ENCODE assay signal across 19 cellular contexts in the genomic region with DNA sequence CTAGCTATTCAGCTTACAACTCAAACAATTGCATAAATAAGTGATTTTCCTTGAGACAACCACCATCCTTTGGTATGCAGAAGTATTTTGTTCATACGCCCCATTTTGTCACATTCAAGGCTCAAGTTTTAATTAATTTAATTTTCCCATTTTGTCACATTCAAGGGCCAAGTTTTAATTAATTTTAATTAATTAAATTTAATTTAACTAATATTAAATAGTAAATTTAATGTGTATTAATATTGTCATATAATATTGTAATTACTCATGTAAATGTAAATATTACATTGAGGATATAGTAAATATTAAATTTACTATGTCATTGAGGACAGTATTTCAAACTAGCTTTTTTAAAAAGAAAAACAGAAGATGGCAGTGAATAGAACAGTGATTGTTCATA.
DNase-seq lines count a peak whose midpoint lies in the region; ATAC-seq, FAIRE-seq and TF ChIP-seq lines count a peak whose summit lies in the region.
"Had no signal": no experiment of that assay in that cellular context is flagged by ENCODE, and none has a peak within 500 bp of the region (broad histone marks: within the 10 kb centered on the region; RNA-seq: fewer than 3 reads in every experiment).

No MANE protein-coding gene starts in this region.

- no peak overlapping the region for H3K4me3 Mint-ChIP-seq in WTC11
- H3K4me3 Mint-ChIP-seq: CD4-positive, alpha-beta memory T cell had no signal

- in situ Hi-C loops in brain microvascular endothelial cell (cut with HindIII; ENCODE audit: low pct_ligation_motif_present, low sequenced_read_pairs): no loop called here

- TF ChIP-seq CTCF in WTC11 (IDR thresholded peaks at IDR 0.05) (no peak), brain microvascular endothelial cell (IDR thresholded peaks at IDR 0.05; ENCODE audit: low read depth, low read length, missing control alignments) (no peak)

- H3K9me3 Mint-ChIP-seq in WTC11: no peaks in the 10 kb centered on the region

- H3K27ac ChIP-seq in small intestine (ENCODE audit: low read depth in 1 of 2, low read length in 1 of 2): no peak overlapping the region
- no peak overlapping the region for H3K27ac ChIP-seq in brain microvascular endothelial cell
- H3K27ac ChIP-seq: GM23248 had no signal

- H3K36me3 ChIP-seq in small intestine (ENCODE audit: control insufficient read depth in 2 of 2, insufficient read depth in 2 of 2, low read length in 2 of 2): no peaks in the 10 kb centered on the region
- H3K36me3 ChIP-seq in brain microvascular endothelial cell (replicated peaks): no peaks in the 10 kb centered on the region

- H3K27me3 ChIP-seq in small intestine (ENCODE audit: control insufficient read depth in 2 of 2, insufficient read depth in 2 of 2, low read length in 2 of 2) (no peaks in the 10 kb centered on the region), brain microvascular endothelial cell (replicated peaks) (no peaks in the 10 kb centered on the region)

- H3K4me3 ChIP-seq in small intestine (ENCODE audit: low read depth in 1 of 2, low read length in 2 of 2): no peak overlapping the region
- no peak overlapping the region for H3K4me3 ChIP-seq in brain microvascular endothelial cell (ENCODE audit: low read depth, low read length)
- H3K4me3 ChIP-seq: GM23248 had no signal

- no peaks in the 10 kb centered on the region for H3K4me1 Mint-ChIP-seq in WTC11
- H3K4me1 Mint-ChIP-seq: CD4-positive, alpha-beta memory T cell had no signal

- POLR2A ChIA-PET in WTC11 (lab: Charles Lee): no interaction called here

- ATAC-seq in WTC11: no peak
- no peak for ATAC-seq in GM19395 (IDR thresholded peaks at IDR 0.05; ENCODE audit: unreplicated experiment)

- FAIRE-seq in G401.6 (lab: Jason Lieb, UNC): peak; percentile 83
- peak; percentile 76 for FAIRE-seq in islet of Langerhans (lab: Jason Lieb, UNC)
- FAIRE-seq in small intestine (lab: Jason Lieb, UNC): peak; percentile 55
- FAIRE-seq: GM12892, H1 had no signal

- H3K9me3 ChIP-seq in small intestine (ENCODE audit: control insufficient read depth, low read depth): no peaks in the 10 kb centered on the region

- 98% methylated on average over 1 of the region's 1 CpG for WGBS in small intestine, 3 donors

- DNase-seq in WTC11 (ENCODE audit: low spot score) (no peak), small intestine (no peak), brain microvascular endothelial cell (no peak), NCI-H2227 (lab: John Stamatoyannopoulos, UW; ENCODE audit: unreplicated experiment) (no peak)
- DNase-seq: 8988T; C1 segment of cervical spinal cord; Calu3; CD4-positive, alpha-beta memory T cell; COR-L47; DMS53; DMS79 treated with DMSO at 0.1 percent for 48 hours; GM23248; H7; HCEC 1CT had no signal

- CTCF ChIA-PET in WTC11 (lab: Charles Lee): no interaction called here

- H3K27me3 Mint-ChIP-seq in WTC11 (ENCODE audit: low read depth): no peaks in the 10 kb centered on the region
- H3K27me3 Mint-ChIP-seq: CD4-positive, alpha-beta memory T cell had no signal

- H3K36me3 Mint-ChIP-seq in WTC11: no peaks in the 10 kb centered on the region

- no peaks in the 10 kb centered on the region for H3K4me1 ChIP-seq in small intestine (ENCODE audit: control insufficient read depth in 2 of 2, insufficient read depth in 1 of 2, low read depth in 1 of 2, low read length in 1 of 2)

- H3K27ac Mint-ChIP-seq in WTC11: no peak overlapping the region
- H3K27ac Mint-ChIP-seq: CD4-positive, alpha-beta memory T cell had no signal

TF ChIP-seq in WTC11, 78 proteins besides CTCF, POLR2A, EP300 and RAD21:
- peak; percentile 97 for TF ChIP-seq HMGA2 (CRISPR knock-in tag; IDR thresholded peaks at IDR 0.05)
- no peak for TF ChIP-seq ZNF121 (CRISPR knock-in tag; IDR thresholded peaks at IDR 0.05)
- TF ChIP-seq, protein P1, sequence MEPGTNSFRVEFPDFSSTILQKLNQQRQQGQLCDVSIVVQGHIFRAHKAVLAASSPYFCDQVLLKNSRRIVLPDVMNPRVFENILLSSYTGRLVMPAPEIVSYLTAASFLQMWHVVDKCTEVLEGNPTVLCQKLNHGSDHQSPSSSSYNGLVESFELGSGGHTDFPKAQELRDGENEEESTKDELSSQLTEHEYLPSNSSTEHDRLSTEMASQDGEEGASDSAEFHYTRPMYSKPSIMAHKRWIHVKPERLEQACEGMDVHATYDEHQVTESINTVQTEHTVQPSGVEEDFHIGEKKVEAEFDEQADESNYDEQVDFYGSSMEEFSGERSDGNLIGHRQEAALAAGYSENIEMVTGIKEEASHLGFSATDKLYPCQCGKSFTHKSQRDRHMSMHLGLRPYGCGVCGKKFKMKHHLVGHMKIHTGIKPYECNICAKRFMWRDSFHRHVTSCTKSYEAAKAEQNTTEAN (CRISPR knock-in tag; IDR thresholded peaks at IDR 0.05): no peak
- TF ChIP-seq, protein P2, sequence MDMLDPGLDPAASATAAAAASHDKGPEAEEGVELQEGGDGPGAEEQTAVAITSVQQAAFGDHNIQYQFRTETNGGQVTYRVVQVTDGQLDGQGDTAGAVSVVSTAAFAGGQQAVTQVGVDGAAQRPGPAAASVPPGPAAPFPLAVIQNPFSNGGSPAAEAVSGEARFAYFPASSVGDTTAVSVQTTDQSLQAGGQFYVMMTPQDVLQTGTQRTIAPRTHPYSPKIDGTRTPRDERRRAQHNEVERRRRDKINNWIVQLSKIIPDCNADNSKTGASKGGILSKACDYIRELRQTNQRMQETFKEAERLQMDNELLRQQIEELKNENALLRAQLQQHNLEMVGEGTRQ (CRISPR knock-in tag; IDR thresholded peaks at IDR 0.05): no peak
- no peak for TF ChIP-seq ZNF396 (CRISPR knock-in tag; IDR thresholded peaks at IDR 0.05; ENCODE audit: borderline replicate concordance)
- no peak for TF ChIP-seq ESRRA (CRISPR knock-in tag; IDR thresholded peaks at IDR 0.05; ENCODE audit: borderline replicate concordance)
TF ChIP-seq in WTC11: peak in this region for 1.
